ENCODE assay signal across 29 cellular contexts in the genomic region with DNA sequence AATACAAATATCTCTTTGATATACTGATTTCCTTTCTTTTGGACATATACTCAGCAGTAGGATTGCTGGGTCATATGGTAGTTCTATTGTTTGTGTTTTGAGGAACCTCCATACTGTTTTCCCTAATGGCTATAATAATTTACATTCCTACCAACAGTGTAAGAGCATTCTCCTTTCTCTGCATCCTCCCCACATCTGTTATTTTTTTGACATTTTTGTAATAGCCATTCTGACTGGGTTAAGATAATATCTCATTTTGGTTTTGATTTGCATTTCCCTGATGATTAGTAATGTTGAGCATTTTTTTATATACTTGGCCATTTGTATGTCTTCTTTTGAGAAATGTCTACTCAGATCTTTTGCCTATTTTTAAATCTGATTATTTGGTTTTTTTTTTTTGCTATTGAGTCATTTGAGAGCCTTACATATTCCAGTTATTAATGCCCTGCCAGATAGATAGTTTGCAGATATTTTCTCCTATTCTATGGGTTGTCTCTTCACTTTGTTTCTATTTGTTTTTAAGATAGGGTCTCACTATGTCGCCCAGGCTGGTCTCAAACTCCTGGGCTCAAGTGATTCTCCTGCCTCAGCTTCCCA.
"Had no signal": no experiment of that assay in that cellular context is flagged by ENCODE, and none has a peak within 500 bp of the region (broad histone marks: within the 10 kb centered on the region; RNA-seq: fewer than 3 reads in every experiment).

No MANE protein-coding gene starts in this region.

- H3K4me1 Mint-ChIP-seq: brain had no signal

- H3K4me3 ChIP-seq: cardiac muscle cell, colonic mucosa, left ventricle myocardium inferior, lung, mucosa of descending colon, right atrium auricular region, spleen, tibial artery, upper lobe of right lung had no signal

- H3K27me3 ChIP-seq: cardiac muscle cell, colonic mucosa, foreskin keratinocyte, right atrium auricular region, spleen, tibial artery, upper lobe of right lung had no signal

- DNase-seq: activated CD4-positive, alpha-beta T cell treated with anti-CD3 and anti-CD28 coated beads, Interleukin-2, amount 50 U/mL, for 1 hour; activated CD8-positive, alpha-beta T cell treated with anti-CD3 and anti-CD28 coated beads for 36 hours; activated naive CD4-positive, alpha-beta T cell; activated T-cell treated with anti-CD3 and anti-CD28 coated beads, Interleukin-2, amount 50 U/mL, for 48 hours; aorta; cerebellar nuclear complex; colonic mucosa; effector CD8-positive, alpha-beta T cell; erythroblast; foreskin keratinocyte; glutamatergic neuron; islet precursor cell; left ventricle myocardium inferior; mesendoderm; mucosa of descending colon; spleen; substantia nigra; T-helper 17 cell; T1000; tibial artery; upper lobe of right lung had no signal

- H3K27ac Mint-ChIP-seq: activated CD8-positive, alpha-beta T cell treated with anti-CD3 and anti-CD28 coated beads for 36 hours; activated naive CD4-positive, alpha-beta T cell treated with anti-CD3 and anti-CD28 coated beads, Interleukin-2, amount 50 U/mL, for 72 hours; activated T-helper 2 cell treated with anti-CD3 and anti-CD28 coated beads, Interferon-gamma antibody, Interleukin-2, Interleukin-4, amounts not matched to agents 10 μg/mL and 5 μg/mL and 100 μg/mL, durations not matched to agents 14 hours and 24 hours and 36 hours; brain; natural killer cell treated with Interleukin-12 subunit alpha and Interleukin-12 subunit beta and Interleukin-15 and Interleukin-18, amount 100 ng/mL, for 72 hours; stimulated activated naive CD8-positive, alpha-beta T cell treated with anti-CD3 and anti-CD28 coated beads, Interleukin-15, Interleukin-2, amounts not matched to agents 100 ng/mL and 50 ng/mL, for 24 hours; T-helper 17 cell had no signal

- H3K36me3 ChIP-seq: cardiac muscle cell, colonic mucosa, left ventricle myocardium inferior had no signal

- H3K9me3 Mint-ChIP-seq: activated naive CD4-positive, alpha-beta T cell treated with anti-CD3 and anti-CD28 coated beads, Interleukin-2, amount 50 U/mL, for 72 hours; activated T-helper 2 cell treated with anti-CD3 and anti-CD28 coated beads, Interferon-gamma antibody, Interleukin-2, Interleukin-4, amounts not matched to agents 10 μg/mL and 5 μg/mL and 100 μg/mL, durations not matched to agents 14 hours and 24 hours and 36 hours; natural killer cell treated with Interleukin-12 subunit alpha and Interleukin-12 subunit beta and Interleukin-15 and Interleukin-18, amount 100 ng/mL, for 72 hours; stimulated activated naive CD8-positive, alpha-beta T cell treated with anti-CD3 and anti-CD28 coated beads, Interleukin-15, Interleukin-2, amounts not matched to agents 100 ng/mL and 50 ng/mL, for 24 hours had no signal

- H3K27me3 Mint-ChIP-seq: activated CD8-positive, alpha-beta T cell treated with anti-CD3 and anti-CD28 coated beads for 36 hours; brain; natural killer cell treated with Interleukin-12 subunit alpha and Interleukin-12 subunit beta and Interleukin-15 and Interleukin-18, amount 100 ng/mL, for 72 hours; stimulated activated naive CD8-positive, alpha-beta T cell treated with anti-CD3 and anti-CD28 coated beads, Interleukin-15, Interleukin-2, amounts not matched to agents 100 ng/mL and 50 ng/mL, for 24 hours; T-helper 17 cell had no signal

- ATAC-seq: activated CD8-positive, alpha-beta T cell treated with anti-CD3 and anti-CD28 coated beads for 36 hours; activated naive CD4-positive, alpha-beta T cell treated with anti-CD3 and anti-CD28 coated beads, Interleukin-2, amount 50 U/mL, for 72 hours; foreskin keratinocyte; mucosa of descending colon; natural killer cell treated with Interleukin-12 subunit alpha and Interleukin-12 subunit beta and Interleukin-15 and Interleukin-18, amount 100 ng/mL, for 72 hours; T-helper 17 cell; upper lobe of right lung had no signal

- H3K4me3 Mint-ChIP-seq: activated CD8-positive, alpha-beta T cell treated with anti-CD3 and anti-CD28 coated beads for 36 hours; brain; natural killer cell treated with Interleukin-12 subunit alpha and Interleukin-12 subunit beta and Interleukin-15 and Interleukin-18, amount 100 ng/mL, for 72 hours; stimulated activated naive CD8-positive, alpha-beta T cell treated with anti-CD3 and anti-CD28 coated beads, Interleukin-15, Interleukin-2, amounts not matched to agents 100 ng/mL and 50 ng/mL, for 24 hours; T-helper 17 cell had no signal

- H3K36me3 Mint-ChIP-seq: activated naive CD4-positive, alpha-beta T cell treated with anti-CD3 and anti-CD28 coated beads, Interleukin-2, amount 50 U/mL, for 72 hours; natural killer cell treated with Interleukin-12 subunit alpha and Interleukin-12 subunit beta and Interleukin-15 and Interleukin-18, amount 100 ng/mL, for 72 hours had no signal

- H3K4me1 ChIP-seq: colonic mucosa, foreskin keratinocyte, spleen, upper lobe of right lung had no signal

- H3K9me3 ChIP-seq: colonic mucosa, mucosa of descending colon, right atrium auricular region, tibial artery, upper lobe of right lung had no signal

- H3K27ac ChIP-seq: cardiac muscle cell, colonic mucosa, foreskin keratinocyte, left ventricle myocardium inferior, right atrium auricular region, spleen, tibial artery, upper lobe of right lung had no signal
